13 cellular contexts compared by ENCODE assay signal in genomic region chr17:78485416-78486168, GRCh38.
DNase-seq lines count a peak whose midpoint lies in the region; ATAC-seq and TF ChIP-seq lines count a peak whose summit lies in the region.
"Had no signal": no experiment of that assay in that cellular context is flagged by ENCODE, and none has a peak within 500 bp of the region (broad histone marks: within the 10 kb centered on the region; RNA-seq: fewer than 3 reads in every experiment).

No MANE protein-coding gene starts in this region.

- no peak for DNase-seq in activated CD8-positive, alpha-beta T cell treated with anti-CD3 and anti-CD28 coated beads for 36 hours
- DNase-seq in activated CD8-positive, alpha-beta T cell treated with anti-CD3 and anti-CD28 coated beads, Interleukin-2, amount 10 ng/mL, durations not matched to agents 7 days and 5 days, result no peak
- DNase-seq in MG63 (no peak), NCI-H526 treated with DMSO at 0.1 percent for 48 hours (lab: John Stamatoyannopoulos, UW) (no peak)
- no peak for DNase-seq in stimulated activated effector memory CD8-positive, alpha-beta T cell treated with anti-CD3 and anti-CD28 coated beads, Interleukin-12 subunit alpha, Interleukin-12 subunit beta, amount 100 ng/mL, for 72 hours (ENCODE audit: low spot score in 2 of 2)
- DNase-seq: body of pancreas, NCI-H1048 had no signal

- peak overlapping the region; percentile 73 for H3K4me3 Mint-ChIP-seq in activated CD8-positive, alpha-beta T cell treated with anti-CD3 and anti-CD28 coated beads for 36 hours
- H3K4me3 Mint-ChIP-seq in activated CD8-positive, alpha-beta T cell treated with anti-CD3 and anti-CD28 coated beads, Interleukin-2, amount 10 ng/mL, durations not matched to agents 7 days and 5 days, result no peak overlapping the region
- peak overlapping the region; percentile 64 for H3K4me3 Mint-ChIP-seq in stimulated activated effector memory CD8-positive, alpha-beta T cell treated with anti-CD3 and anti-CD28 coated beads, Interleukin-12 subunit alpha, Interleukin-12 subunit beta, amount 100 ng/mL, for 72 hours

- H3K9me3 ChIP-seq in MG63 (no peaks in the 10 kb centered on the region), ectodermal cell (ENCODE audit: control insufficient read depth, low read length) (no peaks in the 10 kb centered on the region)
- H3K9me3 ChIP-seq: body of pancreas had no signal

- peaks cover 4% of the 10 kb centered on the region for H3K27me3 Mint-ChIP-seq in activated CD8-positive, alpha-beta T cell treated with anti-CD3 and anti-CD28 coated beads for 36 hours
- H3K27me3 Mint-ChIP-seq in activated CD8-positive, alpha-beta T cell treated with anti-CD3 and anti-CD28 coated beads, Interleukin-2, amount 10 ng/mL, durations not matched to agents 7 days and 5 days (ENCODE audit: low read depth), result peaks cover 12% of the 10 kb centered on the region

- no peak for TF ChIP-seq CTCF in activated CD8-positive, alpha-beta T cell treated with anti-CD3 and anti-CD28 coated beads for 36 hours (IDR thresholded peaks at IDR 0.05)

- CTCF ChIA-PET in activated CD8-positive, alpha-beta T cell treated with anti-CD3 and anti-CD28 coated beads for 36 hours (lab: Charles Lee), result no interaction called here
- CTCF ChIA-PET in activated CD8-positive, alpha-beta T cell treated with anti-CD3 and anti-CD28 coated beads, Interleukin-2, amount 10 ng/mL, durations not matched to agents 7 days and 5 days (lab: Charles Lee), result interaction anchor here (1.8 kb wide), 1 partner anchor 12 kb away, joined by 7 read pairs; no protein-coding TSS in a partner anchor

- H3K36me3 Mint-ChIP-seq in activated CD8-positive, alpha-beta T cell treated with anti-CD3 and anti-CD28 coated beads for 36 hours (ENCODE audit: low read depth), result no peaks in the 10 kb centered on the region
- H3K36me3 Mint-ChIP-seq in activated CD8-positive, alpha-beta T cell treated with anti-CD3 and anti-CD28 coated beads, Interleukin-2, amount 10 ng/mL, durations not matched to agents 7 days and 5 days (ENCODE audit: low read depth), result no peaks in the 10 kb centered on the region
- no peaks in the 10 kb centered on the region for H3K36me3 Mint-ChIP-seq in stimulated activated effector memory CD8-positive, alpha-beta T cell treated with anti-CD3 and anti-CD28 coated beads, Interleukin-12 subunit alpha, Interleukin-12 subunit beta, amount 100 ng/mL, for 72 hours

- H3K27ac ChIP-seq in ectodermal cell (ENCODE audit: insufficient read depth, low read depth, low read length, poor library complexity, severe bottlenecking), result no peak overlapping the region
- H3K27ac ChIP-seq: body of pancreas, VCaP had no signal

- no peaks in the 10 kb centered on the region for H3K9me3 Mint-ChIP-seq in activated CD8-positive, alpha-beta T cell treated with anti-CD3 and anti-CD28 coated beads for 36 hours
- H3K9me3 Mint-ChIP-seq in activated CD8-positive, alpha-beta T cell treated with anti-CD3 and anti-CD28 coated beads, Interleukin-2, amount 10 ng/mL, durations not matched to agents 7 days and 5 days (ENCODE audit: insufficient read depth), result no peaks in the 10 kb centered on the region
- no peaks in the 10 kb centered on the region for H3K9me3 Mint-ChIP-seq in stimulated activated effector memory CD8-positive, alpha-beta T cell treated with anti-CD3 and anti-CD28 coated beads, Interleukin-12 subunit alpha, Interleukin-12 subunit beta, amount 100 ng/mL, for 72 hours
- H3K9me3 Mint-ChIP-seq: activated T-helper 1 cell treated with anti-CD3 and anti-CD28 coated beads, Interleukin-12 subunit alpha, Interleukin-12 subunit beta, Interleukin-2, Interleukin-4 antibody, amounts not matched to agents 30 ng/mL and 10 ng/mL and 1 ng/mL, durations not matched to agents 14 hours and 24 hours and 36 hours had no signal

- ATAC-seq in activated CD8-positive, alpha-beta T cell treated with anti-CD3 and anti-CD28 coated beads for 36 hours, result no peak
- ATAC-seq in activated CD8-positive, alpha-beta T cell treated with anti-CD3 and anti-CD28 coated beads, Interleukin-2, amount 10 ng/mL, durations not matched to agents 7 days and 5 days, result no peak
- no peak for ATAC-seq in stimulated activated effector memory CD8-positive, alpha-beta T cell treated with anti-CD3 and anti-CD28 coated beads, Interleukin-12 subunit alpha, Interleukin-12 subunit beta, amount 100 ng/mL, for 72 hours
- ATAC-seq in esophagus mucosa (no peak), HG03565 (IDR thresholded peaks at IDR 0.05; ENCODE audit: unreplicated experiment) (no peak)
- ATAC-seq: body of pancreas had no signal

- H3K4me3 ChIP-seq in MG63 (peak overlapping the region; percentile 58), ectodermal cell (ENCODE audit: insufficient read depth, low read depth, low read length) (peak overlapping the region; percentile 42)
- H3K4me3 ChIP-seq: body of pancreas, lung had no signal

- H3K4me1 ChIP-seq in ectodermal cell (ENCODE audit: control insufficient read depth, insufficient read depth, low read length), result no peaks in the 10 kb centered on the region
- H3K4me1 ChIP-seq: body of pancreas had no signal

- WGBS in ectodermal cell, 2 experiments, result 77 to 79% methylated on average over 28 of the region's 28 CpGs

- H3K27ac Mint-ChIP-seq in activated CD8-positive, alpha-beta T cell treated with anti-CD3 and anti-CD28 coated beads for 36 hours, result no peak overlapping the region
- H3K27ac Mint-ChIP-seq in activated CD8-positive, alpha-beta T cell treated with anti-CD3 and anti-CD28 coated beads, Interleukin-2, amount 10 ng/mL, durations not matched to agents 7 days and 5 days, result no peak overlapping the region
- peak overlapping the region; percentile 45 for H3K27ac Mint-ChIP-seq in stimulated activated effector memory CD8-positive, alpha-beta T cell treated with anti-CD3 and anti-CD28 coated beads, Interleukin-12 subunit alpha, Interleukin-12 subunit beta, amount 100 ng/mL, for 72 hours
- H3K27ac Mint-ChIP-seq: activated T-helper 1 cell treated with anti-CD3 and anti-CD28 coated beads, Interleukin-12 subunit alpha, Interleukin-12 subunit beta, Interleukin-2, Interleukin-4 antibody, amounts not matched to agents 30 ng/mL and 10 ng/mL and 1 ng/mL, durations not matched to agents 14 hours and 24 hours and 36 hours had no signal

- no peaks in the 10 kb centered on the region for H3K27me3 ChIP-seq in MG63
- H3K27me3 ChIP-seq in ectodermal cell (ENCODE audit: control insufficient read depth, insufficient read depth, low read length, poor library complexity, severe bottlenecking), result peaks cover 12% of the 10 kb centered on the region
- H3K27me3 ChIP-seq: body of pancreas had no signal

- intact Hi-C loops in activated CD8-positive, alpha-beta T cell treated with anti-CD3 and anti-CD28 coated beads for 36 hours (cut with micrococcal nuclease), result no loop called here

- POLR2A ChIA-PET in activated CD8-positive, alpha-beta T cell treated with anti-CD3 and anti-CD28 coated beads for 36 hours (lab: Charles Lee), result no interaction called here
- POLR2A ChIA-PET in activated CD8-positive, alpha-beta T cell treated with anti-CD3 and anti-CD28 coated beads, Interleukin-2, amount 10 ng/mL, durations not matched to agents 7 days and 5 days (lab: Charles Lee), result no interaction called here

- peaks cover 7% of the 10 kb centered on the region for H3K4me1 Mint-ChIP-seq in activated CD8-positive, alpha-beta T cell treated with anti-CD3 and anti-CD28 coated beads for 36 hours (ENCODE audit: low read depth)
- H3K4me1 Mint-ChIP-seq in activated CD8-positive, alpha-beta T cell treated with anti-CD3 and anti-CD28 coated beads, Interleukin-2, amount 10 ng/mL, durations not matched to agents 7 days and 5 days (ENCODE audit: low read depth), result peaks cover 10% of the 10 kb centered on the region
- H3K4me1 Mint-ChIP-seq in stimulated activated effector memory CD8-positive, alpha-beta T cell treated with anti-CD3 and anti-CD28 coated beads, Interleukin-12 subunit alpha, Interleukin-12 subunit beta, amount 100 ng/mL, for 72 hours, result peaks cover 15% of the 10 kb centered on the region

- H3K36me3 ChIP-seq in MG63, result no peaks in the 10 kb centered on the region
- no peaks in the 10 kb centered on the region for H3K36me3 ChIP-seq in ectodermal cell (ENCODE audit: control insufficient read depth, insufficient read depth, low read length)
